ENCODE assay signal across 9 cellular contexts in genomic region chr1:35499652-35500176, GRCh38. TPM values are rescaled to one million over a fixed set of nuclear protein-coding genes. Genes with fewer than 3 reads are reported as not detected.
DNase-seq lines count a peak whose midpoint lies in the region; ATAC-seq, FAIRE-seq and TF ChIP-seq lines count a peak whose summit lies in the region.
"Had no signal": no experiment of that assay in that cellular context is flagged by ENCODE, and none has a peak within 500 bp of the region (broad histone marks: within the 10 kb centered on the region; RNA-seq: fewer than 3 reads in every experiment).

No MANE protein-coding gene starts in this region.

- H3K4me1 Mint-ChIP-seq in stimulated activated naive CD8-positive, alpha-beta T cell treated with anti-CD3 and anti-CD28 coated beads, Interleukin-15, amount 100 ng/mL, for 72 hours: peaks cover 16% of the 10 kb centered on the region
- H3K4me1 Mint-ChIP-seq in T-helper 2 cell treated with Interferon-gamma antibody and Interleukin-4, amounts not matched to agents 5 μg/mL and 100 μg/mL, for 36 hours (ENCODE audit: low read depth): peaks cover 50% of the 10 kb centered on the region

- no peak overlapping the region for H3K27ac Mint-ChIP-seq in stimulated activated naive CD8-positive, alpha-beta T cell treated with anti-CD3 and anti-CD28 coated beads, Interleukin-15, amount 100 ng/mL, for 72 hours
- H3K27ac Mint-ChIP-seq in T-helper 2 cell treated with Interferon-gamma antibody and Interleukin-4, amounts not matched to agents 5 μg/mL and 100 μg/mL, for 36 hours: peak overlapping the region; percentile 89

- no peaks in the 10 kb centered on the region for H3K36me3 ChIP-seq in osteoblast (ENCODE audit: insufficient read depth, low read length)

- no peak overlapping the region for H3K4me3 Mint-ChIP-seq in stimulated activated naive CD8-positive, alpha-beta T cell treated with anti-CD3 and anti-CD28 coated beads, Interleukin-15, amount 100 ng/mL, for 72 hours
- peak overlapping the region; percentile 48 for H3K4me3 Mint-ChIP-seq in T-helper 2 cell treated with Interferon-gamma antibody and Interleukin-4, amounts not matched to agents 5 μg/mL and 100 μg/mL, for 36 hours

- FAIRE-seq in HTR-8/SVneo (lab: Jason Lieb, UNC) (no peak), RCC 7860 (lab: Jason Lieb, UNC) (no peak)
- FAIRE-seq: frontal cortex had no signal

- H3K4me1 ChIP-seq in osteoblast (ENCODE audit: insufficient read depth, low read length): no peaks in the 10 kb centered on the region

- no peak for TF ChIP-seq CTCF in osteoblast (IDR thresholded peaks at IDR 0.05; ENCODE audit: extremely low read depth, low read depth, low read length)

- peak; percentile 19 for ATAC-seq in stimulated activated naive CD8-positive, alpha-beta T cell treated with anti-CD3 and anti-CD28 coated beads, Interleukin-15, Interleukin-2, amounts not matched to agents 100 U/mL and 50 U/mL, for 24 hours
- ATAC-seq in stimulated activated naive CD8-positive, alpha-beta T cell treated with anti-CD3 and anti-CD28 coated beads, Interleukin-15, amount 100 ng/mL, for 72 hours: no peak

- H3K36me3 Mint-ChIP-seq in T-helper 2 cell treated with Interferon-gamma antibody and Interleukin-4, amounts not matched to agents 5 μg/mL and 100 μg/mL, for 36 hours (ENCODE audit: low read depth): peaks cover 50% of the 10 kb centered on the region

- H3K9me3 ChIP-seq in osteoblast (ENCODE audit: low read depth, low read length): no peaks in the 10 kb centered on the region

- no peaks in the 10 kb centered on the region for H3K27me3 Mint-ChIP-seq in stimulated activated naive CD8-positive, alpha-beta T cell treated with anti-CD3 and anti-CD28 coated beads, Interleukin-15, amount 100 ng/mL, for 72 hours
- peaks cover 3% of the 10 kb centered on the region for H3K27me3 Mint-ChIP-seq in T-helper 2 cell treated with Interferon-gamma antibody and Interleukin-4, amounts not matched to agents 5 μg/mL and 100 μg/mL, for 36 hours (ENCODE audit: low read depth)

- no peak overlapping the region for H3K4me2 ChIP-seq in osteoblast (ENCODE audit: insufficient read depth, low read length)

- H3K79me2 ChIP-seq in osteoblast (ENCODE audit: insufficient read depth, low read length): peaks cover 2% of the 10 kb centered on the region

- no peak overlapping the region for H3K4me3 ChIP-seq in osteoblast (ENCODE audit: insufficient read depth, low read length)

- no peaks in the 10 kb centered on the region for H3K27me3 ChIP-seq in osteoblast (ENCODE audit: insufficient read depth, low read length)

- no peak for DNase-seq in stimulated activated naive CD8-positive, alpha-beta T cell treated with anti-CD3 and anti-CD28 coated beads, Interleukin-15, Interleukin-2, amounts not matched to agents 100 U/mL and 50 U/mL, for 24 hours
- DNase-seq in stimulated activated naive CD8-positive, alpha-beta T cell treated with anti-CD3 and anti-CD28 coated beads, Interleukin-15, amount 100 ng/mL, for 72 hours: no peak
- DNase-seq in T-helper 2 cell treated with Interferon-gamma antibody and Interleukin-4, amounts not matched to agents 5 μg/mL and 100 μg/mL, for 36 hours (ENCODE audit: low spot score): peak; percentile 58
- peak; percentile 7 for DNase-seq in effector CD4-positive, alpha-beta T cell
- no peak for DNase-seq in HTR-8/SVneo (ENCODE audit: insufficient read length, low spot score)
- DNase-seq in RCC 7860 (ENCODE audit: low spot score): no peak
- no peak for DNase-seq in osteoblast (ENCODE audit: insufficient read length, low spot score, missing footprints)
- no peak for DNase-seq in NCI-H187 (lab: John Stamatoyannopoulos, UW)

- no peaks in the 10 kb centered on the region for H3K9me3 Mint-ChIP-seq in stimulated activated naive CD8-positive, alpha-beta T cell treated with anti-CD3 and anti-CD28 coated beads, Interleukin-15, amount 100 ng/mL, for 72 hours
- peaks cover 4% of the 10 kb centered on the region for H3K9me3 Mint-ChIP-seq in T-helper 2 cell treated with Interferon-gamma antibody and Interleukin-4, amounts not matched to agents 5 μg/mL and 100 μg/mL, for 36 hours

- H3K27ac ChIP-seq in osteoblast (ENCODE audit: low read depth, low read length): no peak overlapping the region

- no peak overlapping the region for H2AFZ ChIP-seq in osteoblast (ENCODE audit: low read length)

- H4K20me1 ChIP-seq in osteoblast (ENCODE audit: insufficient read depth, low read length): peaks cover 21% of the 10 kb centered on the region

RNA-seq across cellular contexts. Expression of gene KIAA0319L, which starts 57.5 kb away (rescaled TPM):
- 44.9 and 48.9 TPM in 2 replicates for total RNA-seq in osteoblast

RNA-seq across cellular contexts. Expression of gene NCDN, which starts 57.9 kb away (rescaled TPM):
- total RNA-seq in osteoblast: 25.9 and 30.0 TPM in 2 replicates

Comparison
In these comparisons a context has a peak if more than half of its experiments do, and no peak if none do; other contexts are left out.
1. DNase-seq: peak in T-helper 2 cell treated with Interferon-gamma antibody and Interleukin-4, amounts not matched to agents 5 μg/mL and 100 μg/mL, for 36 hours (single experiment) and effector CD4-positive, alpha-beta T cell (single experiment); none in stimulated activated naive CD8-positive, alpha-beta T cell treated with anti-CD3 and anti-CD28 coated beads, Interleukin-15, Interleukin-2, amounts not matched to agents 100 U/mL and 50 U/mL, for 24 hours (single experiment), stimulated activated naive CD8-positive, alpha-beta T cell treated with anti-CD3 and anti-CD28 coated beads, Interleukin-15, amount 100 ng/mL, for 72 hours (0 of 2), HTR-8/SVneo (single experiment), RCC 7860 (single experiment), osteoblast (single experiment) and NCI-H187 (0 of 2).